ENCODE assay signal across 9 cellular contexts in genomic region chr17:75313941-75314550, GRCh38. TPM values are rescaled to one million over a fixed set of nuclear protein-coding genes. Genes with fewer than 3 reads are reported as not detected.
DNase-seq lines count a peak whose midpoint lies in the region; ATAC-seq and TF ChIP-seq lines count a peak whose summit lies in the region.
"Had no signal": no experiment of that assay in that cellular context is flagged by ENCODE, and none has a peak within 500 bp of the region (broad histone marks: within the 10 kb centered on the region; RNA-seq: fewer than 3 reads in every experiment).

No MANE protein-coding gene starts in this region.

- ATAC-seq in HG03039 (IDR thresholded peaks at IDR 0.05; ENCODE audit: unreplicated experiment) (peak; percentile 44), PC-3 (no peak)

- peak in 1 of 2 donors; percentile 43 for TF ChIP-seq POLR2A in adrenal gland (IDR thresholded peaks at IDR 0.05)

- H3K27me3 ChIP-seq in adrenal gland (no peaks in the 10 kb centered on the region), PC-3 (ENCODE audit: low read length) (no peaks in the 10 kb centered on the region)

- intact Hi-C loops in adrenal gland (cut with DNase I): no loop called here
- intact Hi-C loops in PC-3 (cut with micrococcal nuclease): no loop called here

- no peaks in the 10 kb centered on the region for H3K9me3 ChIP-seq in adrenal gland (replicated peaks in 1 of 3)
- H3K9me3 ChIP-seq in PC-3 (ENCODE audit: low read length): no peaks in the 10 kb centered on the region

- H3K27ac ChIP-seq in adrenal gland (peak overlapping the region; percentile 22 to 96 (median 82)), PC-3 (ENCODE audit: low read length) (no peak overlapping the region)

- TF ChIP-seq CTCF in adrenal gland (IDR thresholded peaks at IDR 0.05) (no peak), PC-3 (conservative IDR thresholded peaks at IDR 0.05; ENCODE audit: low read depth, low read length) (no peak)

- no peaks in the 10 kb centered on the region for H3F3A ChIP-seq in PC-3 (ENCODE audit: low read length, unreplicated experiment)

- WGBS in adrenal gland, 4 donors: 28 to 47% (median 34%) methylated on average over 9 to 14 of the region's 14 CpGs

- no peaks in the 10 kb centered on the region for H3K79me2 ChIP-seq in PC-3 (ENCODE audit: low read length)

- H3K4me3 ChIP-seq in adrenal gland (no peak overlapping the region), PC-3 (ENCODE audit: low read length) (no peak overlapping the region)
- H3K4me3 ChIP-seq: smooth muscle cell had no signal

- H3K9ac ChIP-seq in PC-3 (ENCODE audit: low read length): no peak overlapping the region

- no peak overlapping the region for H3K4me2 ChIP-seq in PC-3 (ENCODE audit: low read length)
- H3K4me2 ChIP-seq: smooth muscle cell had no signal

- H3K36me3 ChIP-seq in adrenal gland (replicated peaks in 1 of 2) (peaks cover 0 to 11% of the 10 kb centered on the region in 2 donors), PC-3 (ENCODE audit: low read depth, low read length) (0 out of 2 replicates have a peak, but pooled peaks cover 2% of the 10 kb centered on the region)

- H3K9me2 ChIP-seq in PC-3 (replicated peaks; ENCODE audit: low read length): no peaks in the 10 kb centered on the region

- POLR2A ChIA-PET in PC-3 (lab: Charles Lee; ENCODE audit: unreplicated experiment): no interaction called here

- peaks cover 24 to 35% of the 10 kb centered on the region in 2 donors for H3K4me1 ChIP-seq in adrenal gland (replicated peaks in 1 of 2)
- H3K4me1 ChIP-seq in PC-3 (ENCODE audit: insufficient read depth, low read length): no peaks in the 10 kb centered on the region

- BruUV-seq in PC-3 (replicated peaks; lab: Mats Ljungman, UMichigan): no TSS peak

- no peaks in the 10 kb centered on the region for H4K20me1 ChIP-seq in PC-3 (ENCODE audit: low read length)

- CTCF ChIA-PET in PC-3 (lab: Charles Lee): interaction anchor here (0.6 kb wide), 1 partner anchor 188 kb away, joined by 3 read pairs; no protein-coding TSS in a partner anchor

- no peak overlapping the region for H2AFZ ChIP-seq in PC-3 (ENCODE audit: low read length)

- DNase-seq in GF-D8 (lab: John Stamatoyannopoulos, UW) (peak; percentile 40), adrenal gland (peak; percentile 61 to 90 (median 85)), myocyte (ENCODE audit: low read depth) (peak; percentile 37), glomerular visceral epithelial cell (ENCODE audit: extremely low spot score) (no peak), PC-3 (no peak), NCI-H2171 treated with DMSO at 0.1 percent for 48 hours (lab: John Stamatoyannopoulos, UW) (no peak)
- DNase-seq in activated CD4-positive, alpha-beta T cell treated with anti-CD3 and anti-CD28 coated beads for 48 hours: no peak

RNA-seq across cellular contexts. Expression of gene SLC25A19, which starts 24.8 kb away (rescaled TPM):
- total RNA-seq in adrenal gland (10 to 100 TPM; 15.8 to 63.9 (median 25.3) TPM), myocyte (3.3 and 7.5 TPM in 2 replicates), PC-3 (2014; rRNA removed) (75.0 and 76.9 TPM in 2 replicates)
- polyA plus RNA-seq in adrenal gland: 10 to 100 TPM; 23.6 to 38.4 (median 32.7) TPM
- 13.1 TPM for polyA plus RNA-seq in myocyte (2012)

RNA-seq across cellular contexts. Expression of gene MIF4GD, which starts 43.0 kb away (rescaled TPM):
- 10 to 100 TPM; 18.1 to 53.0 (median 29.4) TPM for total RNA-seq in adrenal gland
- polyA plus RNA-seq in adrenal gland: 10 to 100 TPM; 10.7 to 15.1 (median 14.8) TPM
- total RNA-seq in myocyte: 8.7 and 9.9 TPM in 2 replicates
- 31.6 TPM for polyA plus RNA-seq in myocyte (2012)
- 30.8 and 42.3 TPM in 2 replicates for total RNA-seq in PC-3 (2014; rRNA removed)

RNA-seq across cellular contexts. Expression of gene MRPS7, which starts 52.4 kb away (rescaled TPM):
- total RNA-seq in adrenal gland: 10 to 100 TPM; 47.7 to 91.4 (median 69.6) TPM
- polyA plus RNA-seq in adrenal gland: 100 to 1,000 TPM in 1 of 3 donors, 10 to 100 TPM in 2; 52.5 to 112 (median 87.7) TPM
- total RNA-seq in myocyte: 57.2 and 65.1 TPM in 2 replicates
- polyA plus RNA-seq in myocyte (2012): 77.1 TPM
- 112 and 144 TPM in 2 replicates for total RNA-seq in PC-3 (2014; rRNA removed)

RNA-seq across cellular contexts. Expression of gene GGA3, which starts 52.6 kb away (rescaled TPM):
- total RNA-seq in adrenal gland (10 to 100 TPM in 7 of 8 donors, 1 to 10 TPM in 1; 8.0 to 36.9 (median 24.6) TPM), myocyte (18.9 and 22.2 TPM in 2 replicates), PC-3 (2014; rRNA removed) (38.8 and 40.1 TPM in 2 replicates)
- 10 to 100 TPM; 23.2 to 51.5 (median 24.1) TPM for polyA plus RNA-seq in adrenal gland
- 22.8 TPM for polyA plus RNA-seq in myocyte (2012)

Comparison
In these comparisons a context has a peak if more than half of its experiments do, and no peak if none do; other contexts are left out.
1. DNase-seq: peak in GF-D8 (single experiment), adrenal gland (7 of 7) and myocyte (single experiment); none in glomerular visceral epithelial cell (single experiment), PC-3 (single experiment), activated CD4-positive, alpha-beta T cell treated with anti-CD3 and anti-CD28 coated beads for 48 hours (single experiment) and NCI-H2171 treated with DMSO at 0.1 percent for 48 hours (single experiment).